Comparison of ENCODE assay signal across 1 cellular context in the genomic region with DNA sequence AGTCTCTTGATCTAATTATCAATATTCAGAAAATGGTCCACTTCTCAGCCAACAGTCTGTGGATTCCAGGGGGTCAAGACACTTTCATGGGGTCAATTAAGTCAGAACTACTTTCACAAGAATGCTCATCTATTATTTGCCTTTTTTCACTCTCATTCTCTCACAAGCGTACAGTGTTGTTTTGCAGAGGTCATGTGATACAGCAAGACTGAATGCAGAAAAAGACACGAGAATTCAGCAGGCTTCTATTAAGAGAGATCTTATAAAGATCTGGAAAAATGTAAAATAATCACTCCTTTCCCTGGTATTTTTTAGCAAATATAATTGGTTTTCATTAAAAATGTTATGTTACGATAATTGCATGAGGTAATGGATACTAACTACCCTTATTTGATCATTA.
TF ChIP-seq lines count a peak whose summit lies in the region.

No MANE protein-coding gene starts in this region.

TF ChIP-seq in WTC11, 78 proteins besides CTCF, POLR2A, EP300 and RAD21 (continued from another document):
- TF ChIP-seq, protein P1, sequence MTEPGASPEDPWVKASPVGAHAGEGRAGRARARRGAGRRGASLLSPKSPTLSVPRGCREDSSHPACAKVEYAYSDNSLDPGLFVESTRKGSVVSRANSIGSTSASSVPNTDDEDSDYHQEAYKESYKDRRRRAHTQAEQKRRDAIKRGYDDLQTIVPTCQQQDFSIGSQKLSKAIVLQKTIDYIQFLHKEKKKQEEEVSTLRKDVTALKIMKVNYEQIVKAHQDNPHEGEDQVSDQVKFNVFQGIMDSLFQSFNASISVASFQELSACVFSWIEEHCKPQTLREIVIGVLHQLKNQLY (CRISPR knock-in tag; IDR thresholded peaks at IDR 0.05) = no peak
- no peak for TF ChIP-seq HMGA2 (CRISPR knock-in tag; IDR thresholded peaks at IDR 0.05)
- TF ChIP-seq ZNF317 (CRISPR knock-in tag; IDR thresholded peaks at IDR 0.05; ENCODE audit: borderline replicate concordance, low read depth) = no peak
- TF ChIP-seq, protein P2, sequence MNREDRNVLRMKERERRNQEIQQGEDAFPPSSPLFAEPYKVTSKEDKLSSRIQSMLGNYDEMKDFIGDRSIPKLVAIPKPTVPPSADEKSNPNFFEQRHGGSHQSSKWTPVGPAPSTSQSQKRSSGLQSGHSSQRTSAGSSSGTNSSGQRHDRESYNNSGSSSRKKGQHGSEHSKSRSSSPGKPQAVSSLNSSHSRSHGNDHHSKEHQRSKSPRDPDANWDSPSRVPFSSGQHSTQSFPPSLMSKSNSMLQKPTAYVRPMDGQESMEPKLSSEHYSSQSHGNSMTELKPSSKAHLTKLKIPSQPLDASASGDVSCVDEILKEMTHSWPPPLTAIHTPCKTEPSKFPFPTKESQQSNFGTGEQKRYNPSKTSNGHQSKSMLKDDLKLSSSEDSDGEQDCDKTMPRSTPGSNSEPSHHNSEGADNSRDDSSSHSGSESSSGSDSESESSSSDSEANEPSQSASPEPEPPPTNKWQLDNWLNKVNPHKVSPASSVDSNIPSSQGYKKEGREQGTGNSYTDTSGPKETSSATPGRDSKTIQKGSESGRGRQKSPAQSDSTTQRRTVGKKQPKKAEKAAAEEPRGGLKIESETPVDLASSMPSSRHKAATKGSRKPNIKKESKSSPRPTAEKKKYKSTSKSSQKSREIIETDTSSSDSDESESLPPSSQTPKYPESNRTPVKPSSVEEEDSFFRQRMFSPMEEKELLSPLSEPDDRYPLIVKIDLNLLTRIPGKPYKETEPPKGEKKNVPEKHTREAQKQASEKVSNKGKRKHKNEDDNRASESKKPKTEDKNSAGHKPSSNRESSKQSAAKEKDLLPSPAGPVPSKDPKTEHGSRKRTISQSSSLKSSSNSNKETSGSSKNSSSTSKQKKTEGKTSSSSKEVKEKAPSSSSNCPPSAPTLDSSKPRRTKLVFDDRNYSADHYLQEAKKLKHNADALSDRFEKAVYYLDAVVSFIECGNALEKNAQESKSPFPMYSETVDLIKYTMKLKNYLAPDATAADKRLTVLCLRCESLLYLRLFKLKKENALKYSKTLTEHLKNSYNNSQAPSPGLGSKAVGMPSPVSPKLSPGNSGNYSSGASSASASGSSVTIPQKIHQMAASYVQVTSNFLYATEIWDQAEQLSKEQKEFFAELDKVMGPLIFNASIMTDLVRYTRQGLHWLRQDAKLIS (CRISPR knock-in tag; IDR thresholded peaks at IDR 0.05; ENCODE audit: borderline replicate concordance) = no peak
- TF ChIP-seq ZNF232 (CRISPR knock-in tag; IDR thresholded peaks at IDR 0.05) = no peak
- no peak for TF ChIP-seq NFE2L1 (CRISPR knock-in tag; IDR thresholded peaks at IDR 0.05)
- TF ChIP-seq, protein P3, sequence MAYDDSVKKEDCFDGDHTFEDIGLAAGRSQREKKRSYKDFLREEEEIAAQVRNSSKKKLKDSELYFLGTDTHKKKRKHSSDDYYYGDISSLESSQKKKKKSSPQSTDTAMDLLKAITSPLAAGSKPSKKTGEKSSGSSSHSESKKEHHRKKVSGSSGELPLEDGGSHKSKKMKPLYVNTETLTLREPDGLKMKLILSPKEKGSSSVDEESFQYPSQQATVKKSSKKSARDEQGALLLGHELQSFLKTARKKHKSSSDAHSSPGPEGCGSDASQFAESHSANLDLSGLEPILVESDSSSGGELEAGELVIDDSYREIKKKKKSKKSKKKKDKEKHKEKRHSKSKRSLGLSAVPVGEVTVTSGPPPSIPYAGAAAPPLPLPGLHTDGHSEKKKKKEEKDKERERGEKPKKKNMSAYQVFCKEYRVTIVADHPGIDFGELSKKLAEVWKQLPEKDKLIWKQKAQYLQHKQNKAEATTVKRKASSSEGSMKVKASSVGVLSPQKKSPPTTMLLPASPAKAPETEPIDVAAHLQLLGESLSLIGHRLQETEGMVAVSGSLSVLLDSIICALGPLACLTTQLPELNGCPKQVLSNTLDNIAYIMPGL (CRISPR knock-in tag; IDR thresholded peaks at IDR 0.05) = no peak
- TF ChIP-seq, protein P4, sequence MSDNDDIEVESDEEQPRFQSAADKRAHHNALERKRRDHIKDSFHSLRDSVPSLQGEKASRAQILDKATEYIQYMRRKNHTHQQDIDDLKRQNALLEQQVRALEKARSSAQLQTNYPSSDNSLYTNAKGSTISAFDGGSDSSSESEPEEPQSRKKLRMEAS (CRISPR knock-in tag; IDR thresholded peaks at IDR 0.05) = no peak
- TF ChIP-seq ZNF263 (CRISPR knock-in tag; IDR thresholded peaks at IDR 0.05; ENCODE audit: low read depth) = no peak
- TF ChIP-seq, protein P5, sequence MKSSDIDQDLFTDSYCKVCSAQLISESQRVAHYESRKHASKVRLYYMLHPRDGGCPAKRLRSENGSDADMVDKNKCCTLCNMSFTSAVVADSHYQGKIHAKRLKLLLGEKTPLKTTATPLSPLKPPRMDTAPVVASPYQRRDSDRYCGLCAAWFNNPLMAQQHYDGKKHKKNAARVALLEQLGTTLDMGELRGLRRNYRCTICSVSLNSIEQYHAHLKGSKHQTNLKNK (CRISPR knock-in tag; IDR thresholded peaks at IDR 0.05) = no peak
- TF ChIP-seq ZNF121 (CRISPR knock-in tag; IDR thresholded peaks at IDR 0.05) = no peak
